ENCODE assay signal across 15 cellular contexts in the genomic region with DNA sequence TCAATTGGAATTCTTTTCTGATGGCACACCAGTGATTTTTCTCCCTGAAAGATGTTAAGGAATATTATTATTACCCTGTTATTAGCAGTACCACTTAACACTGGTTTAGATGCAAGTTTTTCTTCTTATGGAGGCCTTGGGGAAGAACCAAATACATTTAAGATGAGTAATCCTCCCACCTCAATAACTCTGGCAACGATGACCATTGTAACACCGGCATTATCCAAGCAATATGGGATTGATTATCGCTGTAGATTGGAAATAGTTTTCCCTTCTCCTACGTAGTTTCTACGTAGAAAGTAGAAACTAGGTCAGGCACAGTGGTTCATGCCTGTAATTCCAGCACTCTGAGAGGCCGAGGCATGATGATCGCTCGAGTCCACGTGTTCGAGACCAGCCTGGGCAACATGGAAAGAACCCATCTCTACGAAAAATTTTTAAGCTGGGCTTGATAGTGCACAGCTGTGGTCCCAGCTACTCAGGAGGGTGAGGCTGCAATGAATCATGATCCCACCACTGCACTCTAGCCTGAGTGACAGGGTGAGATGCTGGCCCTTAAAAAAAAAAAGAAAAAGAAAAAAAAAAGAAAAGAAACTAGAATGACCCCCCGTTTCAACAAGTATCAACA. TPM values are rescaled to one million over a fixed set of nuclear protein-coding genes. Genes with fewer than 3 reads are reported as not detected.
A peak's percentile ranks its signal among the peaks of the same experiment; 100 is the strongest.
DNase-seq lines count a peak whose midpoint lies in the region; ATAC-seq, FAIRE-seq and TF ChIP-seq lines count a peak whose summit lies in the region.
"Had no signal": no experiment of that assay in that cellular context is flagged by ENCODE, and none has a peak within 500 bp of the region (broad histone marks: within the 10 kb centered on the region; RNA-seq: fewer than 3 reads in every experiment).

No MANE protein-coding gene starts in this region.

- peaks cover 33 to 40% of the 10 kb centered on the region in 2 experiments for H3K4me1 ChIP-seq in HCT116 (ENCODE audit: control insufficient read depth in 1 of 2, insufficient read depth in 2 of 2, low read length in 2 of 2)
- H3K4me1 ChIP-seq in foreskin keratinocyte: no peaks in the 10 kb centered on the region
- H3K4me1 ChIP-seq in pancreas: peaks cover 10 to 23% (median 20%) of the 10 kb centered on the region in 3 donors

- no peak overlapping the region for H2AFZ ChIP-seq in HCT116 (ENCODE audit: low read depth, low read length, poor library complexity, severe bottlenecking)

- H3K27me3 ChIP-seq in HCT116 (ENCODE audit: insufficient read depth, low read length) (no peaks in the 10 kb centered on the region), foreskin keratinocyte (no peaks in the 10 kb centered on the region), pancreas (no peaks in the 10 kb centered on the region)
- H3K27me3 ChIP-seq: right atrium auricular region had no signal

- no peak for TF ChIP-seq RAD21 in HCT116 (IDR thresholded peaks at IDR 0.05; ENCODE audit: low read depth)

- TF ChIP-seq CTCF in HCT116 (IDR thresholded peaks at IDR 0.05 in 2 of 3, conservative IDR thresholded peaks at IDR 0.05 in 1 of 3; ENCODE audit: borderline replicate concordance in 1 of 3, insufficient read depth in 1 of 3, low read depth in 2 of 3, low read length in 2 of 3): no peak
- no peak for TF ChIP-seq CTCF in foreskin keratinocyte (conservative IDR thresholded peaks at IDR 0.05)
- TF ChIP-seq CTCF in pancreas (IDR thresholded peaks at IDR 0.05): no peak

- DNase-seq in HCT116 (ENCODE audit: low read depth, low spot score) (no peak), amniotic epithelial cell (ENCODE audit: low read depth) (peak; percentile 44), foreskin keratinocyte (no peak), pancreas (no peak)
- DNase-seq in stimulated activated naive B cell treated with anti-CD40 and anti-IgM and Interleukin-4, amounts not matched to agents 10 μg/mL and 1 μg/mL and 100 μg/mL, for 72 hours: no peak
- DNase-seq in activated effector memory CD4-positive, alpha-beta T cell treated with Interleukin-2 at 50 U/mL for 16 hours: no peak
- DNase-seq: head of caudate nucleus, NCI-H2227 treated with DMSO at 0.1 percent for 48 hours, SHP77 had no signal

- no TSS peak for BruUV-seq in HCT116 (replicated peaks; lab: Mats Ljungman, UMichigan)

- H3K36me3 Mint-ChIP-seq in stimulated activated naive B cell treated with anti-CD40 and anti-IgM and Interleukin-4, amounts not matched to agents 10 μg/mL and 1 μg/mL and 100 μg/mL, for 72 hours: peaks cover 8 to 28% of the 10 kb centered on the region in 2 donors

- H3K9me3 ChIP-seq in HCT116 (ENCODE audit: control insufficient read depth in 1 of 2, insufficient read depth in 1 of 2, low read depth in 1 of 2, low read length in 2 of 2): no peaks in the 10 kb centered on the region
- H3K9me3 ChIP-seq in pancreas: no peaks in the 10 kb centered on the region
- H3K9me3 ChIP-seq: right atrium auricular region had no signal

- no peak overlapping the region for H3K27ac ChIP-seq in HCT116 (ENCODE audit: low read depth, low read length)
- H3K27ac ChIP-seq in foreskin keratinocyte: no peak overlapping the region
- H3K27ac ChIP-seq in pancreas: peak overlapping the region in 2 of 4 donors; percentile 37 to 67
- H3K27ac ChIP-seq: VCaP had no signal

- TF ChIP-seq POLR2A in HCT116 (IDR thresholded peaks at IDR 0.05; ENCODE audit: borderline replicate concordance, extremely low read depth, insufficient read depth, insufficient read length): no peak

- POLR2A ChIA-PET in HCT116 (lab: Charles Lee): no interaction called here

- H3K79me2 ChIP-seq in HCT116 (ENCODE audit: insufficient read depth, low read length): peaks cover 48% of the 10 kb centered on the region

- H3K9me3 Mint-ChIP-seq in stimulated activated naive B cell treated with anti-CD40 and anti-IgM and Interleukin-4, amounts not matched to agents 10 μg/mL and 1 μg/mL and 100 μg/mL, for 72 hours: no peaks in the 10 kb centered on the region

- CTCF ChIA-PET in HCT116 (lab: Charles Lee): interaction anchor here (0.6 kb wide), 1 partner anchor 161 kb away, joined by 3 read pairs; no protein-coding TSS in a partner anchor

- H3K4me3 Mint-ChIP-seq in stimulated activated naive B cell treated with anti-CD40 and anti-IgM and Interleukin-4, amounts not matched to agents 10 μg/mL and 1 μg/mL and 100 μg/mL, for 72 hours: no peak overlapping the region

- H3K36me3 ChIP-seq in HCT116 (ENCODE audit: control insufficient read depth in 1 of 2, insufficient read depth in 2 of 2, low read length in 2 of 2): no peaks in the 10 kb centered on the region
- no peaks in the 10 kb centered on the region for H3K36me3 ChIP-seq in pancreas
- H3K36me3 ChIP-seq: right atrium auricular region had no signal

- H3K9ac ChIP-seq in HCT116 (ENCODE audit: low read length): no peak overlapping the region

- peaks cover 35 to 63% of the 10 kb centered on the region in 2 donors for H3K4me1 Mint-ChIP-seq in stimulated activated naive B cell treated with anti-CD40 and anti-IgM and Interleukin-4, amounts not matched to agents 10 μg/mL and 1 μg/mL and 100 μg/mL, for 72 hours

- RAD21 ChIA-PET in HCT116 (lab: Charles Lee; ENCODE audit: low non-redundant PET in 1 of 2, low total read pairs in 2 of 2, uncharacterized antibody in 2 of 2, unreplicated experiment in 2 of 2): interaction anchor here in 1 of 2 experiments (0.6 kb wide), 1 partner anchor 101 kb away, joined by 4 read pairs; no protein-coding TSS in a partner anchor

- H4K20me1 ChIP-seq in HCT116 (ENCODE audit: insufficient read depth): peaks cover 12% of the 10 kb centered on the region; the same call in 1 of the 2 replicates

- no peaks in the 10 kb centered on the region for H3K27me3 Mint-ChIP-seq in stimulated activated naive B cell treated with anti-CD40 and anti-IgM and Interleukin-4, amounts not matched to agents 10 μg/mL and 1 μg/mL and 100 μg/mL, for 72 hours

- ATAC-seq in HCT116 (no peak), foreskin keratinocyte (peak; percentile 19), HG03521 (IDR thresholded peaks at IDR 0.05; ENCODE audit: unreplicated experiment) (no peak), pancreas (no peak), HG03025 (IDR thresholded peaks at IDR 0.05; ENCODE audit: low FRiP score, unreplicated experiment) (no peak)
- ATAC-seq in stimulated activated naive B cell treated with anti-CD40 and anti-IgM and Interleukin-4, amounts not matched to agents 10 μg/mL and 1 μg/mL and 100 μg/mL, for 72 hours (replicated peaks): no peak

- no peak for FAIRE-seq in pancreas (lab: Jason Lieb, UNC)
- FAIRE-seq: colon had no signal

- intact Hi-C loops in HCT116 (cut with micrococcal nuclease) (no loop called here), pancreas (cut with DNase I) (no loop called here)

- peak overlapping the region; percentile 57 for H3K4me2 ChIP-seq in HCT116 (ENCODE audit: low read length)

- H3K4me3 ChIP-seq in HCT116 (replicated peaks in 1 of 2; ENCODE audit: low read depth in 1 of 2, low read length in 2 of 2) (no peak overlapping the region), pancreas (no peak overlapping the region)
- H3K4me3 ChIP-seq: lung, right atrium auricular region had no signal

- H3K27ac Mint-ChIP-seq in stimulated activated naive B cell treated with anti-CD40 and anti-IgM and Interleukin-4, amounts not matched to agents 10 μg/mL and 1 μg/mL and 100 μg/mL, for 72 hours: peak overlapping the region; percentile 39

- 88 to 89% methylated on average over 12 of the region's 12 CpGs for WGBS in pancreas, 2 donors

- H3K9me2 ChIP-seq in HCT116 (ENCODE audit: insufficient read depth): no peaks in the 10 kb centered on the region

TF ChIP-seq in HCT116, 20 proteins besides CTCF, POLR2A, EP300 and RAD21:
- TF ChIP-seq SIN3A (IDR thresholded peaks at IDR 0.05; ENCODE audit: low read depth): 0 out of 2 replicates have a peak, but pooled peaks have one; percentile 23
- TF ChIP-seq CEBPB (IDR thresholded peaks at IDR 0.05; ENCODE audit: low read depth): no peak
- TF ChIP-seq CBX3 (IDR thresholded peaks at IDR 0.05; ENCODE audit: low read depth): no peak
- TF ChIP-seq ZFX (IDR thresholded peaks at IDR 0.05): no peak

RNA-seq across cellular contexts. Expression of gene PACSIN2, which starts 45.5 kb away (rescaled TPM):
- total RNA-seq in HCT116 (2021; ENCODE audit: unreplicated experiment): 48.2 TPM
- polyA plus RNA-seq in HCT116 (2012): 46.6 and 48.0 TPM in 2 replicates
- 38.5 and 41.4 TPM in 2 replicates for total RNA-seq in foreskin keratinocyte
- polyA plus RNA-seq in foreskin keratinocyte: 21.6 and 25.9 TPM in 2 replicates
- total RNA-seq in pancreas: 100 to 1,000 TPM in 2 of 6 donors, 10 to 100 TPM in 4; 65.2 to 109 (median 96.0) TPM
- polyA plus RNA-seq in pancreas: 10 to 100 TPM; 45.1 to 90.6 TPM
